In genomic region chrX:151564035-151564434, GRCh38 we compare ENCODE assay signal across 42 cellular contexts. TPM values are rescaled to one million over a fixed set of nuclear protein-coding genes. Genes with fewer than 3 reads are reported as not detected.
"Had no signal": no experiment of that assay in that cellular context is flagged by ENCODE, and none has a peak within 500 bp of the region (broad histone marks: within the 10 kb centered on the region; RNA-seq: fewer than 3 reads in every experiment).

No MANE protein-coding gene starts in this region.

- H3K4me1 ChIP-seq: adrenal gland, body of pancreas, breast epithelium had no signal

- H3K27me3 ChIP-seq: adrenal gland, body of pancreas, brain microvascular endothelial cell, cardiac muscle cell had no signal

- H3K4me3 Mint-ChIP-seq: activated B cell treated with CpG ODN at 0.5 μM for 24 hours; activated CD4-positive, alpha-beta memory T cell treated with anti-CD3 and anti-CD28 coated beads for 36 hours; activated CD4-positive, alpha-beta T cell treated with anti-CD3 and anti-CD28 coated beads, Interleukin-2, amount 10 ng/mL, durations not matched to agents 24 days and 14 days; activated CD8-positive, alpha-beta T cell treated with anti-CD3 and anti-CD28 coated beads for 36 hours; activated naive CD4-positive, alpha-beta T cell treated with anti-CD3 and anti-CD28 coated beads for 36 hours; activated naive CD8-positive, alpha-beta T cell treated with anti-CD3 and anti-CD28 coated beads for 36 hours; activated T-cell treated with anti-CD3 and anti-CD28 coated beads, Interleukin-2, amount 50 U/mL, for 4 hours; activated T-cell treated with anti-CD3 and anti-CD28 coated beads, Interleukin-2, amount 50 U/mL, for 72 hours; activated T-helper 1 cell treated with anti-CD3 and anti-CD28 coated beads, Interleukin-12 subunit alpha, Interleukin-12 subunit beta, Interleukin-2, Interleukin-4 antibody, amounts not matched to agents 30 ng/mL and 10 ng/mL and 1 ng/mL, durations not matched to agents 14 hours and 24 hours and 36 hours; activated T-helper 17 cell treated with anti-CD3 and anti-CD28 coated beads, Interleukin-2, amount 50 U/mL, for 72 hours; central memory CD8-positive, alpha-beta T cell; T-helper 1 cell treated with Interleukin-12 subunit alpha and Interleukin-12 subunit beta and Interleukin-4 antibody, amounts not matched to agents 30 μg/mL and 1 μg/mL, for 36 hours; T-helper 2 cell treated with Interferon-gamma antibody and Interleukin-4, amounts not matched to agents 5 μg/mL and 100 μg/mL, for 36 hours had no signal

- H3K4me1 Mint-ChIP-seq: activated B cell treated with CpG ODN at 0.5 μM for 24 hours; activated CD4-positive, alpha-beta T cell treated with anti-CD3 and anti-CD28 coated beads, Interleukin-2, amount 10 ng/mL, durations not matched to agents 24 days and 14 days; activated naive CD8-positive, alpha-beta T cell treated with anti-CD3 and anti-CD28 coated beads for 36 hours; activated T-helper 17 cell treated with anti-CD3 and anti-CD28 coated beads, Interleukin-2, amount 50 U/mL, for 72 hours; central memory CD8-positive, alpha-beta T cell had no signal

- FAIRE-seq: TTC549 had no signal

- ATAC-seq: activated CD8-positive, alpha-beta T cell treated with anti-CD3 and anti-CD28 coated beads for 36 hours; activated naive CD4-positive, alpha-beta T cell treated with anti-CD3 and anti-CD28 coated beads, Interleukin-2, amount 50 U/mL, for 72 hours; activated T-cell treated with anti-CD3 and anti-CD28 coated beads, Interleukin-2, amount 50 U/mL, for 4 hours; activated T-cell treated with anti-CD3 and anti-CD28 coated beads, Interleukin-2, amount 50 U/mL, for 72 hours; activated T-helper 17 cell treated with anti-CD3 and anti-CD28 coated beads, Interleukin-2, amount 50 U/mL, for 72 hours; body of pancreas had no signal

- H3K36me3 Mint-ChIP-seq: activated CD4-positive, alpha-beta memory T cell treated with anti-CD3 and anti-CD28 coated beads for 36 hours; activated naive CD4-positive, alpha-beta T cell treated with anti-CD3 and anti-CD28 coated beads, Interleukin-2, amount 50 U/mL, for 72 hours; activated naive CD8-positive, alpha-beta T cell treated with anti-CD3 and anti-CD28 coated beads for 36 hours had no signal

- H3K9me3 ChIP-seq: adrenal gland, body of pancreas had no signal

- H3K27ac Mint-ChIP-seq: activated B cell treated with CpG ODN at 0.5 μM for 24 hours; activated CD4-positive, alpha-beta memory T cell treated with anti-CD3 and anti-CD28 coated beads for 36 hours; activated CD4-positive, alpha-beta T cell treated with anti-CD3 and anti-CD28 coated beads, Interleukin-2, amount 10 ng/mL, durations not matched to agents 24 days and 14 days; activated CD8-positive, alpha-beta T cell treated with anti-CD3 and anti-CD28 coated beads for 36 hours; activated naive CD4-positive, alpha-beta T cell treated with anti-CD3 and anti-CD28 coated beads for 36 hours; activated naive CD4-positive, alpha-beta T cell treated with anti-CD3 and anti-CD28 coated beads, Interleukin-2, amount 50 U/mL, for 72 hours; activated naive CD8-positive, alpha-beta T cell treated with anti-CD3 and anti-CD28 coated beads for 36 hours; activated T-cell treated with anti-CD3 and anti-CD28 coated beads, Interleukin-2, amount 50 U/mL, for 72 hours; activated T-helper 1 cell treated with anti-CD3 and anti-CD28 coated beads, Interleukin-12 subunit alpha, Interleukin-12 subunit beta, Interleukin-2, Interleukin-4 antibody, amounts not matched to agents 30 ng/mL and 10 ng/mL and 1 ng/mL, durations not matched to agents 14 hours and 24 hours and 36 hours; activated T-helper 17 cell treated with anti-CD3 and anti-CD28 coated beads, Interleukin-2, amount 50 U/mL, for 72 hours; T-helper 1 cell treated with Interleukin-12 subunit alpha and Interleukin-12 subunit beta and Interleukin-4 antibody, amounts not matched to agents 30 μg/mL and 1 μg/mL, for 36 hours; T-helper 2 cell treated with Interferon-gamma antibody and Interleukin-4, amounts not matched to agents 5 μg/mL and 100 μg/mL, for 36 hours had no signal

- H3K27ac ChIP-seq: adrenal gland, body of pancreas, brain microvascular endothelial cell, breast epithelium, cardiac muscle cell, VCaP had no signal

- H3K4me3 ChIP-seq: adrenal gland, body of pancreas, breast epithelium, cardiac muscle cell had no signal

- H3K9me3 Mint-ChIP-seq: activated B cell treated with CpG ODN at 0.5 μM for 24 hours; activated CD4-positive, alpha-beta memory T cell treated with anti-CD3 and anti-CD28 coated beads for 36 hours; activated CD4-positive, alpha-beta T cell treated with anti-CD3 and anti-CD28 coated beads, Interleukin-2, amount 10 ng/mL, durations not matched to agents 24 days and 14 days; activated CD8-positive, alpha-beta T cell treated with anti-CD3 and anti-CD28 coated beads for 36 hours; activated naive CD4-positive, alpha-beta T cell treated with anti-CD3 and anti-CD28 coated beads for 36 hours; activated naive CD4-positive, alpha-beta T cell treated with anti-CD3 and anti-CD28 coated beads, Interleukin-2, amount 50 U/mL, for 72 hours; activated naive CD8-positive, alpha-beta T cell treated with anti-CD3 and anti-CD28 coated beads for 36 hours; activated T-cell treated with anti-CD3 and anti-CD28 coated beads, Interleukin-2, amount 50 U/mL, for 4 hours; activated T-cell treated with anti-CD3 and anti-CD28 coated beads, Interleukin-2, amount 50 U/mL, for 72 hours; activated T-helper 1 cell treated with anti-CD3 and anti-CD28 coated beads, Interleukin-12 subunit alpha, Interleukin-12 subunit beta, Interleukin-2, Interleukin-4 antibody, amounts not matched to agents 30 ng/mL and 10 ng/mL and 1 ng/mL, durations not matched to agents 14 hours and 24 hours and 36 hours; activated T-helper 17 cell treated with anti-CD3 and anti-CD28 coated beads, Interleukin-2, amount 50 U/mL, for 72 hours; central memory CD8-positive, alpha-beta T cell; T-helper 1 cell treated with Interleukin-12 subunit alpha and Interleukin-12 subunit beta and Interleukin-4 antibody, amounts not matched to agents 30 μg/mL and 1 μg/mL, for 36 hours; T-helper 2 cell treated with Interferon-gamma antibody and Interleukin-4, amounts not matched to agents 5 μg/mL and 100 μg/mL, for 36 hours had no signal

- DNase-seq: activated B cell treated with CpG ODN at 0.5 μM for 24 hours; activated CD4-positive, alpha-beta memory T cell treated with anti-CD3 and anti-CD28 coated beads for 36 hours; activated CD4-positive, alpha-beta T cell treated with anti-CD3 and anti-CD28 coated beads for 4 hours; activated CD4-positive, alpha-beta T cell treated with anti-CD3 and anti-CD28 coated beads, Interleukin-2, amount 10 ng/mL, durations not matched to agents 24 days and 14 days; activated CD4-positive, alpha-beta T cell treated with anti-CD3 and anti-CD28 coated beads, Interleukin-2, amount 50 U/mL, for 1 hour; activated CD4-positive, alpha-beta T cell treated with anti-CD3 and anti-CD28 coated beads, Interleukin-2, amount 50 U/mL, for 4 hours; activated CD4-positive, CD25-positive, alpha-beta regulatory T cell treated with anti-CD3 and anti-CD28 coated beads, Interleukin-2, amount 50 U/mL, for 72 hours; activated CD8-positive, alpha-beta memory T cell treated with anti-CD3 and anti-CD28 coated beads, Interleukin-2, amount 50 U/mL, for 4 hours; activated CD8-positive, alpha-beta T cell treated with anti-CD3 and anti-CD28 coated beads for 36 hours; activated effector memory CD4-positive, alpha-beta T cell treated with anti-CD3 and anti-CD28 coated beads, Interleukin-2, amount 50 U/mL, for 16 hours; activated gamma-delta T cell treated with Interleukin-2 at 50 U/mL for 16 hours; activated naive CD4-positive, alpha-beta T cell; activated naive CD4-positive, alpha-beta T cell treated with anti-CD3 and anti-CD28 coated beads for 36 hours; activated naive CD4-positive, alpha-beta T cell treated with anti-CD3 and anti-CD28 coated beads, Interleukin-2, amount 50 U/mL, for 16 hours; activated naive CD8-positive, alpha-beta T cell treated with anti-CD3 and anti-CD28 coated beads for 36 hours; activated T-cell treated with anti-CD3 and anti-CD28 coated beads for 4 hours; activated T-cell treated with anti-CD3 and anti-CD28 coated beads, Interleukin-2, amount 50 U/mL, for 1 hour; activated T-cell treated with anti-CD3 and anti-CD28 coated beads, Interleukin-2, amount 50 U/mL, for 4 hours; activated T-cell treated with anti-CD3 and anti-CD28 coated beads, Interleukin-2, amount 50 U/mL, for 72 hours; adrenal gland; amniotic stem cell; aorta; body of pancreas; brain microvascular endothelial cell; caudate nucleus; cerebellar nuclear complex; T-helper 1 cell; T-helper 2 cell; T-helper 9 cell had no signal

- H3K27me3 Mint-ChIP-seq: activated B cell treated with CpG ODN at 0.5 μM for 24 hours; activated CD4-positive, alpha-beta memory T cell treated with anti-CD3 and anti-CD28 coated beads for 36 hours; activated CD4-positive, alpha-beta T cell treated with anti-CD3 and anti-CD28 coated beads, Interleukin-2, amount 10 ng/mL, durations not matched to agents 24 days and 14 days; activated CD8-positive, alpha-beta T cell treated with anti-CD3 and anti-CD28 coated beads for 36 hours; central memory CD8-positive, alpha-beta T cell had no signal

- H3K36me3 ChIP-seq: adrenal gland, brain microvascular endothelial cell, breast epithelium, cardiac muscle cell had no signal

RNA-seq across cellular contexts. Expression of gene PASD1, which starts 0.6 kb away (rescaled TPM):
- total RNA-seq: activated B cell treated with CpG ODN at 0.5 μM for 24 hours; activated CD4-positive, alpha-beta memory T cell treated with anti-CD3 and anti-CD28 coated beads for 36 hours; activated CD4-positive, alpha-beta T cell treated with anti-CD3 and anti-CD28 coated beads, Interleukin-2, amount 10 ng/mL, durations not matched to agents 24 days and 14 days; activated CD8-positive, alpha-beta memory T cell treated with anti-CD3 and anti-CD28 coated beads for 36 hours; activated CD8-positive, alpha-beta T cell treated with anti-CD3 and anti-CD28 coated beads for 36 hours; activated naive CD4-positive, alpha-beta T cell treated with anti-CD3 and anti-CD28 coated beads for 36 hours; activated naive CD4-positive, alpha-beta T cell treated with anti-CD3 and anti-CD28 coated beads, Interleukin-2, amount 50 U/mL, for 72 hours; activated naive CD8-positive, alpha-beta T cell treated with anti-CD3 and anti-CD28 coated beads for 36 hours; activated T-cell treated with anti-CD3 and anti-CD28 coated beads, Interleukin-2, amount 50 U/mL, for 4 hours; activated T-cell treated with anti-CD3 and anti-CD28 coated beads, Interleukin-2, amount 50 U/mL, for 72 hours; activated T-helper 1 cell treated with anti-CD3 and anti-CD28 coated beads, Interleukin-12 subunit alpha, Interleukin-12 subunit beta, Interleukin-2, Interleukin-4 antibody, amounts not matched to agents 30 ng/mL and 10 ng/mL and 1 ng/mL, durations not matched to agents 14 hours and 24 hours and 36 hours; activated T-helper 17 cell treated with anti-CD3 and anti-CD28 coated beads, Interleukin-2, amount 50 U/mL, for 72 hours; adrenal gland; aorta; astrocyte; body of pancreas; breast epithelium; chondrocyte had no signal
- polyA plus RNA-seq: adrenal gland, aorta had no signal
